In genomic region chr6:27098956-27099355, GRCh38 we compare ENCODE assay signal across 25 cellular contexts.
"Had no signal": no experiment of that assay in that cellular context is flagged by ENCODE, and none has a peak within 500 bp of the region (broad histone marks: within the 10 kb centered on the region; RNA-seq: fewer than 3 reads in every experiment).

No MANE protein-coding gene starts in this region.

- DNase-seq: colonic mucosa; cortex of kidney; dermis blood vessel endothelial cell; dorsolateral prefrontal cortex; effector CD4-positive, alpha-beta T cell; effector CD8-positive, alpha-beta T cell; effector memory CD4-positive, alpha-beta T cell; effector memory CD8-positive, alpha-beta T cell; endodermal cell; erythroblast; esophagus squamous epithelium; foreskin fibroblast; foreskin keratinocyte; foreskin melanocyte; gastrocnemius medialis; glutamatergic neuron; head of caudate nucleus; heart left ventricle; heart right ventricle had no signal

- H3K27ac ChIP-seq: colonic mucosa, coronary artery, dorsolateral prefrontal cortex, epithelial cell of prostate, esophagus muscularis mucosa, esophagus squamous epithelium, foreskin keratinocyte, gastrocnemius medialis, gastroesophageal sphincter, heart left ventricle, heart right ventricle had no signal

- H3K9me3 Mint-ChIP-seq: endodermal cell had no signal

- ATAC-seq: effector memory CD8-positive, alpha-beta T cell; esophagus mucosa; foreskin keratinocyte; gastrocnemius medialis; gastroesophageal sphincter; heart left ventricle; heart right ventricle had no signal

- H3K36me3 ChIP-seq: colonic mucosa, esophagus muscularis mucosa, esophagus squamous epithelium, gastrocnemius medialis, gastroesophageal sphincter, heart left ventricle, heart right ventricle had no signal

- H3K27me3 ChIP-seq: foreskin keratinocyte had no signal

- H3K27ac Mint-ChIP-seq: dendritic cell treated with granulocyte-macrophage colony-stimulating factor and Interleukin-4, amounts not matched to agents 40 ng/mL and 50 ng/mL, for 4 days; effector memory CD8-positive, alpha-beta T cell; endodermal cell had no signal

- H3K4me3 ChIP-seq: colonic mucosa, coronary artery, dorsolateral prefrontal cortex, esophagus muscularis mucosa, esophagus squamous epithelium, gastrocnemius medialis, gastroesophageal sphincter, heart left ventricle, heart right ventricle had no signal

- H3K4me1 ChIP-seq: colonic mucosa, foreskin keratinocyte, gastrocnemius medialis had no signal

- H3K4me3 Mint-ChIP-seq: dendritic cell treated with granulocyte-macrophage colony-stimulating factor and Interleukin-4, amounts not matched to agents 40 ng/mL and 50 ng/mL, for 4 days; effector memory CD8-positive, alpha-beta T cell; endodermal cell had no signal
